ENCODE assay signal across 32 cellular contexts in genomic region chr14:33528655-33529054, GRCh38.
"Had no signal": no experiment of that assay in that cellular context is flagged by ENCODE, and none has a peak within 500 bp of the region (broad histone marks: within the 10 kb centered on the region; RNA-seq: fewer than 3 reads in every experiment).

No MANE protein-coding gene starts in this region.

- H3K27ac Mint-ChIP-seq: naive thymus-derived CD8-positive, alpha-beta T cell; natural killer cell treated with Interleukin-12 subunit alpha and Interleukin-12 subunit beta and Interleukin-15 and Interleukin-18, amount 100 ng/mL, for 72 hours; nephron progenitor cell; progenitor cell of endocrine pancreas; stimulated activated memory B cell treated with anti-CD40 and anti-IgM and Interleukin-4, amounts not matched to agents 10 μg/mL and 1 μg/mL and 100 μg/mL, for 72 hours; stimulated activated naive CD8-positive, alpha-beta T cell treated with anti-CD3 and anti-CD28 coated beads, Interleukin-15, amount 100 ng/mL, for 72 hours; type B pancreatic cell had no signal

- H3K36me3 ChIP-seq: ovary, spleen, suprapubic skin, tibial artery, transverse colon, upper lobe of right lung, uterus had no signal

- H3K27me3 ChIP-seq: ovary, spleen, suprapubic skin, testis, tibial artery, transverse colon, upper lobe of right lung, uterus had no signal

- H3K27ac ChIP-seq: ovary, parathyroid adenoma, psoas muscle, skin epidermis, spleen, suprapubic skin, testis, tibial artery, transverse colon, upper lobe of right lung, uterus had no signal

- H3K4me1 ChIP-seq: parathyroid adenoma, psoas muscle, spleen, suprapubic skin, testis, tibial artery, transverse colon, uterus had no signal

- ATAC-seq: naive thymus-derived CD8-positive, alpha-beta T cell; natural killer cell treated with Interleukin-12 subunit alpha and Interleukin-12 subunit beta and Interleukin-15 and Interleukin-18, amount 100 ng/mL, for 72 hours; psoas muscle; right cardiac atrium; sciatic nerve; stimulated activated memory B cell treated with anti-CD40 and anti-IgM and Interleukin-4, amounts not matched to agents 10 μg/mL and 1 μg/mL and 100 μg/mL, for 72 hours; stimulated activated naive CD8-positive, alpha-beta T cell treated with anti-CD3 and anti-CD28 coated beads, Interleukin-15, amount 100 ng/mL, for 72 hours; stimulated activated naive CD8-positive, alpha-beta T cell treated with anti-CD3 and anti-CD28 coated beads, Interleukin-15, Interleukin-2, amounts not matched to agents 100 U/mL and 50 U/mL, for 24 hours; upper lobe of right lung had no signal

- H3K36me3 Mint-ChIP-seq: naive thymus-derived CD8-positive, alpha-beta T cell; natural killer cell treated with Interleukin-12 subunit alpha and Interleukin-12 subunit beta and Interleukin-15 and Interleukin-18, amount 100 ng/mL, for 72 hours; stimulated activated memory B cell treated with anti-CD40 and anti-IgM and Interleukin-4, amounts not matched to agents 10 μg/mL and 1 μg/mL and 100 μg/mL, for 72 hours; type B pancreatic cell had no signal

- H3K4me1 Mint-ChIP-seq: naive thymus-derived CD8-positive, alpha-beta T cell; nephron progenitor cell; stimulated activated memory B cell treated with anti-CD40 and anti-IgM and Interleukin-4, amounts not matched to agents 10 μg/mL and 1 μg/mL and 100 μg/mL, for 72 hours; stimulated activated naive CD8-positive, alpha-beta T cell treated with anti-CD3 and anti-CD28 coated beads, Interleukin-15, amount 100 ng/mL, for 72 hours had no signal

- H2AFZ ChIP-seq: parathyroid adenoma had no signal

- H3K9me3 Mint-ChIP-seq: nephron progenitor cell; neural crest cell; stimulated activated naive CD8-positive, alpha-beta T cell treated with anti-CD3 and anti-CD28 coated beads, Interleukin-15, amount 100 ng/mL, for 72 hours; type B pancreatic cell had no signal

- H3K4me3 Mint-ChIP-seq: naive thymus-derived CD8-positive, alpha-beta T cell; natural killer cell treated with Interleukin-12 subunit alpha and Interleukin-12 subunit beta and Interleukin-15 and Interleukin-18, amount 100 ng/mL, for 72 hours; nephron progenitor cell; neural crest cell; stimulated activated memory B cell treated with anti-CD40 and anti-IgM and Interleukin-4, amounts not matched to agents 10 μg/mL and 1 μg/mL and 100 μg/mL, for 72 hours; stimulated activated naive CD8-positive, alpha-beta T cell treated with anti-CD3 and anti-CD28 coated beads, Interleukin-15, amount 100 ng/mL, for 72 hours; type B pancreatic cell had no signal

- DNase-seq: naive thymus-derived CD8-positive, alpha-beta T cell; nephron progenitor cell; occipital lobe; ovary; posterior cingulate gyrus; psoas muscle; right cardiac atrium; spleen; stimulated activated CD4-positive, alpha-beta T cell treated with anti-CD3 and anti-CD28 coated beads, Interleukin-12 subunit alpha, Interleukin-12 subunit beta, amount 100 ng/mL, for 4 hours; stimulated activated CD4-positive, alpha-beta T cell treated with anti-CD3 and anti-CD28 coated beads, Interleukin-1b, Interleukin-23, amount 100 ng/mL, for 48 hours; stimulated activated CD4-positive, alpha-beta T cell treated with anti-CD3 and anti-CD28 coated beads, Interleukin-4, amount 100 ng/mL, for 1 hour; stimulated activated CD4-positive, alpha-beta T cell treated with anti-CD3 and anti-CD28 coated beads, Interleukin-4, amount 100 ng/mL, for 4 hours; stimulated activated CD8-positive, alpha-beta memory T cell treated with anti-CD3 and anti-CD28 coated beads, Interleukin-4, amount 100 ng/mL, for 48 hours; stimulated activated naive CD4-positive, alpha-beta T cell; stimulated activated naive CD8-positive, alpha-beta T cell treated with anti-CD3 and anti-CD28 coated beads, Interleukin-15, amount 100 ng/mL, for 72 hours; stimulated activated naive CD8-positive, alpha-beta T cell treated with anti-CD3 and anti-CD28 coated beads, Interleukin-15, Interleukin-2, amounts not matched to agents 100 U/mL and 50 U/mL, for 24 hours; substantia nigra; testis; tibial artery; transverse colon; upper lobe of right lung; uterus had no signal

- H3K4me3 ChIP-seq: ovary, psoas muscle, skin epidermis, smooth muscle cell, spleen, suprapubic skin, testis, tibial artery, transverse colon, upper lobe of right lung, uterus had no signal

- H3K4me2 ChIP-seq: smooth muscle cell had no signal

- H3K9ac ChIP-seq: parathyroid adenoma had no signal

- H3K9me3 ChIP-seq: ovary, psoas muscle, spleen, suprapubic skin, testis, tibial artery, transverse colon, upper lobe of right lung, uterus had no signal

- H3K79me2 ChIP-seq: parathyroid adenoma had no signal

- H3K27me3 Mint-ChIP-seq: natural killer cell treated with Interleukin-12 subunit alpha and Interleukin-12 subunit beta and Interleukin-15 and Interleukin-18, amount 100 ng/mL, for 72 hours; stimulated activated memory B cell treated with anti-CD40 and anti-IgM and Interleukin-4, amounts not matched to agents 10 μg/mL and 1 μg/mL and 100 μg/mL, for 72 hours; stimulated activated naive CD8-positive, alpha-beta T cell treated with anti-CD3 and anti-CD28 coated beads, Interleukin-15, amount 100 ng/mL, for 72 hours had no signal
